34 cellular contexts compared by ENCODE assay signal in genomic region chr7:1436608-1437007, GRCh38.
"Had no signal": no experiment of that assay in that cellular context is flagged by ENCODE, and none has a peak within 500 bp of the region (broad histone marks: within the 10 kb centered on the region; RNA-seq: fewer than 3 reads in every experiment).

No MANE protein-coding gene starts in this region.

- H3K27ac ChIP-seq: KMS-11 had no signal

- H3K9ac ChIP-seq: KMS-11 had no signal

- H3K9me3 ChIP-seq: MG63 had no signal

- DNase-seq: Karpas-422, Kasumi-1, KG1, MG63, MM.1S, MV-4-11, NCI-H1048, NCI-H1092, NCI-H1092 treated with DMSO at 0.1 percent for 48 hours, NCI-H1105, NCI-H1105 treated with DMSO at 0.1 percent for 48 hours, NCI-H1417, NCI-H1417 treated with DMSO at 0.1 percent for 48 hours, NCI-H1436, NCI-H1436 treated with DMSO at 0.1 percent for 48 hours, NCI-H146, NCI-H1694, NCI-H1694 treated with DMSO at 0.1 percent for 48 hours, NCI-H187, NCI-H187 treated with DMSO at 0.1 percent for 48 hours, NCI-H1930, NCI-H2029, NCI-H2029 treated with DMSO at 0.1 percent for 48 hours, NCI-H2081, NCI-H2081 treated with DMSO at 0.1 percent for 48 hours, NCI-H2107, NCI-H2171, NCI-H2171 treated with DMSO at 0.1 percent for 48 hours, NCI-H2227 treated with DMSO at 0.1 percent for 48 hours, NCI-H226, NCI-H345, NCI-H446, NCI-H510A had no signal

- H3K27me3 ChIP-seq: MG63 had no signal

- H3K4me3 ChIP-seq: MG63 had no signal

- H3K4me2 ChIP-seq: KMS-11 had no signal
